In the genomic region with DNA sequence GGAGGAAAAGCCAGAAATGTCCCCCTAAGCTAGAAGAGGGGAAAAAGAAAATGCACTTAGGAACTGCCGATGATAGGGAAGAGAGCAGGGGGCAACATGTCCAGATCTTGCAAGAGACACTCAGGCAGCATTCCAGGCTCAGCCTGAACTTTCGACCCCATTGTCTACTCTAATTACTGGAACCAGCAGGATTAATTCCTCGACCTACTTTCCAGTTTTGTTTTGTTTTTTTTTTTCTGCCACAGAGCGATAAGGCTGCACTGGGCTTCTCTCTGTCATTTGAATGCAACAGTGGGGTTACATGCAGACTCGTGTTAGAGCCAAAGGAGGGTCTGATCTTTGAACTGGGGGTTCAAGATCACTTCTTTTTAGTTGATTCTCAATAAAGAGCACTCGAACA, we compare ENCODE assay signal across 21 cellular contexts.
DNase-seq lines count a peak whose midpoint lies in the region; ATAC-seq, FAIRE-seq and TF ChIP-seq lines count a peak whose summit lies in the region.
"Had no signal": no experiment of that assay in that cellular context is flagged by ENCODE, and none has a peak within 500 bp of the region (broad histone marks: within the 10 kb centered on the region; RNA-seq: fewer than 3 reads in every experiment).

No MANE protein-coding gene starts in this region.

- no peaks in the 10 kb centered on the region for H3K9me2 ChIP-seq in HCT116 (ENCODE audit: insufficient read depth)

- no peak for TF ChIP-seq CTCF in HCT116 (IDR thresholded peaks at IDR 0.05 in 2 of 3, conservative IDR thresholded peaks at IDR 0.05 in 1 of 3; ENCODE audit: borderline replicate concordance in 1 of 3, insufficient read depth in 1 of 3, low read depth in 2 of 3, low read length in 2 of 3)
- TF ChIP-seq CTCF in WTC11 (IDR thresholded peaks at IDR 0.05), result no peak
- no peak for TF ChIP-seq CTCF in fibroblast of the aortic adventitia (IDR thresholded peaks at IDR 0.05; ENCODE audit: insufficient read depth, low read length)
- TF ChIP-seq CTCF in osteoblast (IDR thresholded peaks at IDR 0.05; ENCODE audit: extremely low read depth, low read depth, low read length), result no peak
- no peak for TF ChIP-seq CTCF in prostate gland (IDR thresholded peaks at IDR 0.05)

- peak overlapping the region; percentile 46 for H3K4me2 ChIP-seq in HCT116 (ENCODE audit: low read length)
- H3K4me2 ChIP-seq in osteoblast (ENCODE audit: insufficient read depth, low read length), result peak overlapping the region; percentile 16

- RAD21 ChIA-PET in HCT116 (lab: Charles Lee; ENCODE audit: low non-redundant PET in 1 of 2, low total read pairs in 2 of 2, uncharacterized antibody in 2 of 2, unreplicated experiment in 2 of 2), result interaction anchor here in 1 of 2 experiments (0.6 kb wide), 1 partner anchor 173 kb away, joined by 4 read pairs; no protein-coding TSS in a partner anchor

- TF ChIP-seq POLR2A in HCT116 (IDR thresholded peaks at IDR 0.05; ENCODE audit: borderline replicate concordance, extremely low read depth, insufficient read depth, insufficient read length), result no peak
- TF ChIP-seq POLR2A in GM12892 (IDR thresholded peaks at IDR 0.05; ENCODE audit: low read depth, low read length), result no peak
- no peak for TF ChIP-seq POLR2A in prostate gland (IDR thresholded peaks at IDR 0.05)

- CTCF ChIA-PET in HCT116 (lab: Charles Lee), result no interaction called here
- CTCF ChIA-PET in WTC11 (lab: Charles Lee), result no interaction called here

- H4K20me1 ChIP-seq in HCT116 (ENCODE audit: insufficient read depth), result no peaks in the 10 kb centered on the region
- H4K20me1 ChIP-seq in osteoblast (ENCODE audit: insufficient read depth, low read length), result no peaks in the 10 kb centered on the region

- H3K27ac Mint-ChIP-seq in WTC11, result no peak overlapping the region
- H3K27ac Mint-ChIP-seq: activated CD8-positive, alpha-beta T cell treated with anti-CD3 and anti-CD28 coated beads, Interleukin-2, amount 10 ng/mL, durations not matched to agents 7 days and 5 days; B cell; memory B cell had no signal

- H3K36me3 ChIP-seq in HCT116 (ENCODE audit: control insufficient read depth in 1 of 2, insufficient read depth in 2 of 2, low read length in 2 of 2) (no peaks in the 10 kb centered on the region), osteoblast (ENCODE audit: insufficient read depth, low read length) (no peaks in the 10 kb centered on the region), prostate gland (no peaks in the 10 kb centered on the region)
- H3K36me3 ChIP-seq: HAP-1, tibial nerve had no signal

- H3K9me3 ChIP-seq in HCT116 (ENCODE audit: control insufficient read depth in 1 of 2, insufficient read depth in 1 of 2, low read depth in 1 of 2, low read length in 2 of 2) (peaks cover 0 to 8% of the 10 kb centered on the region in 2 experiments; a peak in 1 of 4 replicates), osteoblast (ENCODE audit: low read depth, low read length) (no peaks in the 10 kb centered on the region), prostate gland (no peaks in the 10 kb centered on the region)
- H3K9me3 ChIP-seq: HAP-1, tibial nerve had no signal

- POLR2A ChIA-PET in HCT116 (lab: Charles Lee), result no interaction called here
- POLR2A ChIA-PET in WTC11 (lab: Charles Lee), result interaction anchor here (0.7 kb wide), 1 partner anchor 43 kb away, joined by 3 read pairs; no protein-coding TSS in a partner anchor

- no TSS peak for BruUV-seq in HCT116 (replicated peaks; lab: Mats Ljungman, UMichigan)

- no peaks in the 10 kb centered on the region for H3K79me2 ChIP-seq in HCT116 (ENCODE audit: insufficient read depth, low read length)
- no peaks in the 10 kb centered on the region for H3K79me2 ChIP-seq in osteoblast (ENCODE audit: insufficient read depth, low read length)

- H3K4me1 Mint-ChIP-seq in WTC11, result peaks cover 24% of the 10 kb centered on the region

- ATAC-seq in HCT116, result peak; percentile 16; the same call in 1 of the 2 replicates
- peak; percentile 32; the same call in 1 of the 2 replicates for ATAC-seq in WTC11
- ATAC-seq: activated CD8-positive, alpha-beta T cell treated with anti-CD3 and anti-CD28 coated beads, Interleukin-2, amount 10 ng/mL, durations not matched to agents 7 days and 5 days had no signal

- no peak for TF ChIP-seq RAD21 in HCT116 (IDR thresholded peaks at IDR 0.05; ENCODE audit: low read depth)

- peaks cover 25% of the 10 kb centered on the region for H3K9me3 Mint-ChIP-seq in WTC11

- H3K9ac ChIP-seq in HCT116 (ENCODE audit: low read length), result no peak overlapping the region

- WGBS in prostate gland, result 20% methylated on average over 6 of the region's 6 CpGs

- no peak for FAIRE-seq in GM12892 (lab: Jason Lieb, UNC)
- FAIRE-seq: TTC549 had no signal

- H3K4me1 ChIP-seq in HCT116 (ENCODE audit: control insufficient read depth in 1 of 2, insufficient read depth in 2 of 2, low read length in 2 of 2) (peaks cover 22 to 25% of the 10 kb centered on the region in 2 experiments; a peak in 3 of 4 replicates), osteoblast (ENCODE audit: insufficient read depth, low read length) (peaks cover 14% of the 10 kb centered on the region), prostate gland (replicated peaks) (no peaks in the 10 kb centered on the region)

- H3K27me3 Mint-ChIP-seq in WTC11 (ENCODE audit: low read depth), result no peaks in the 10 kb centered on the region
- H3K27me3 Mint-ChIP-seq: B cell, memory B cell had no signal

- peak overlapping the region; percentile 79 for H2AFZ ChIP-seq in HCT116 (ENCODE audit: low read depth, low read length, poor library complexity, severe bottlenecking)
- H2AFZ ChIP-seq in osteoblast (ENCODE audit: low read length), result no peak overlapping the region

- peaks cover 18% of the 10 kb centered on the region for H3K36me3 Mint-ChIP-seq in WTC11

- H3K4me3 ChIP-seq in HCT116 (replicated peaks in 1 of 2; ENCODE audit: low read depth in 1 of 2, low read length in 2 of 2) (no peak overlapping the region), fibroblast of the aortic adventitia (ENCODE audit: low read depth, low read length) (no peak overlapping the region), osteoblast (ENCODE audit: insufficient read depth, low read length) (no peak overlapping the region), prostate gland (no peak overlapping the region)
- H3K4me3 ChIP-seq: HAP-1, tibial nerve had no signal

- intact Hi-C loops in HCT116 (cut with micrococcal nuclease), result no loop called here
- intact Hi-C loops in prostate gland (cut with DNase I), result no loop called here

- H3K4me3 Mint-ChIP-seq in WTC11, result no peak overlapping the region
- H3K4me3 Mint-ChIP-seq: activated CD8-positive, alpha-beta T cell treated with anti-CD3 and anti-CD28 coated beads, Interleukin-2, amount 10 ng/mL, durations not matched to agents 7 days and 5 days; B cell; memory B cell had no signal

- H3K27me3 ChIP-seq in HCT116 (ENCODE audit: insufficient read depth, low read length) (no peaks in the 10 kb centered on the region), osteoblast (ENCODE audit: insufficient read depth, low read length) (no peaks in the 10 kb centered on the region), prostate gland (replicated peaks; ENCODE audit: insufficient read depth) (no peaks in the 10 kb centered on the region)
- H3K27me3 ChIP-seq: tibial nerve had no signal

- DNase-seq in HCT116 (ENCODE audit: low read depth, low spot score), result no peak
- DNase-seq in WTC11 (ENCODE audit: low spot score), result no peak
- DNase-seq in fibroblast of the aortic adventitia (ENCODE audit: low read depth), result peak; percentile 51
- DNase-seq in osteoblast (ENCODE audit: insufficient read length, low spot score, missing footprints), result no peak
- DNase-seq in GM12892 (ENCODE audit: insufficient read length), result no peak
- DNase-seq in prostate gland (ENCODE audit: low spot score), result no peak
- no peak for DNase-seq in DMS53 treated with DMSO at 0.1 percent for 48 hours (lab: John Stamatoyannopoulos, UW; ENCODE audit: unreplicated experiment)
- no peak for DNase-seq in kidney glomerular epithelial cell (lab: John Stamatoyannopoulos, UW)
- DNase-seq: activated CD8-positive, alpha-beta T cell treated with anti-CD3 and anti-CD28 coated beads, Interleukin-2, amount 10 ng/mL, durations not matched to agents 7 days and 5 days; activated gamma-delta T cell; central memory CD4-positive, alpha-beta T cell; DMS 273 treated with DMSO at 0.1 percent for 48 hours; erythroblast; NCI-H187 treated with DMSO at 0.1 percent for 48 hours; posterior cingulate gyrus; SIG-M5 had no signal

- H3K27ac ChIP-seq in HCT116 (ENCODE audit: low read depth, low read length) (no peak overlapping the region), osteoblast (ENCODE audit: low read depth, low read length) (no peak overlapping the region), prostate gland (no peak overlapping the region)
- H3K27ac ChIP-seq: tibial nerve had no signal

TF ChIP-seq in HCT116, 20 proteins besides CTCF, POLR2A, EP300 and RAD21 (continues in another document):
- TF ChIP-seq, protein P1, sequence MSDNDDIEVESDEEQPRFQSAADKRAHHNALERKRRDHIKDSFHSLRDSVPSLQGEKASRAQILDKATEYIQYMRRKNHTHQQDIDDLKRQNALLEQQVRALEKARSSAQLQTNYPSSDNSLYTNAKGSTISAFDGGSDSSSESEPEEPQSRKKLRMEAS (IDR thresholded peaks at IDR 0.05), result no peak
- TF ChIP-seq TCF7L2 (IDR thresholded peaks at IDR 0.05; ENCODE audit: borderline replicate concordance, extremely low read depth, insufficient read depth, insufficient read length), result no peak

TF ChIP-seq in WTC11, 78 proteins besides CTCF, POLR2A, EP300 and RAD21 (continues in another document):
- TF ChIP-seq, protein P2, sequence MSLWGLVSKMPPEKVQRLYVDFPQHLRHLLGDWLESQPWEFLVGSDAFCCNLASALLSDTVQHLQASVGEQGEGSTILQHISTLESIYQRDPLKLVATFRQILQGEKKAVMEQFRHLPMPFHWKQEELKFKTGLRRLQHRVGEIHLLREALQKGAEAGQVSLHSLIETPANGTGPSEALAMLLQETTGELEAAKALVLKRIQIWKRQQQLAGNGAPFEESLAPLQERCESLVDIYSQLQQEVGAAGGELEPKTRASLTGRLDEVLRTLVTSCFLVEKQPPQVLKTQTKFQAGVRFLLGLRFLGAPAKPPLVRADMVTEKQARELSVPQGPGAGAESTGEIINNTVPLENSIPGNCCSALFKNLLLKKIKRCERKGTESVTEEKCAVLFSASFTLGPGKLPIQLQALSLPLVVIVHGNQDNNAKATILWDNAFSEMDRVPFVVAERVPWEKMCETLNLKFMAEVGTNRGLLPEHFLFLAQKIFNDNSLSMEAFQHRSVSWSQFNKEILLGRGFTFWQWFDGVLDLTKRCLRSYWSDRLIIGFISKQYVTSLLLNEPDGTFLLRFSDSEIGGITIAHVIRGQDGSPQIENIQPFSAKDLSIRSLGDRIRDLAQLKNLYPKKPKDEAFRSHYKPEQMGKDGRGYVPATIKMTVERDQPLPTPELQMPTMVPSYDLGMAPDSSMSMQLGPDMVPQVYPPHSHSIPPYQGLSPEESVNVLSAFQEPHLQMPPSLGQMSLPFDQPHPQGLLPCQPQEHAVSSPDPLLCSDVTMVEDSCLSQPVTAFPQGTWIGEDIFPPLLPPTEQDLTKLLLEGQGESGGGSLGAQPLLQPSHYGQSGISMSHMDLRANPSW (CRISPR knock-in tag; conservative IDR thresholded peaks at IDR 0.05; ENCODE audit: low read depth), result no peak
- TF ChIP-seq NFYB (CRISPR knock-in tag; conservative IDR thresholded peaks at IDR 0.05; ENCODE audit: low read depth) (no peak), ZNF232 (CRISPR knock-in tag; IDR thresholded peaks at IDR 0.05) (no peak), ELF4 (CRISPR knock-in tag; IDR thresholded peaks at IDR 0.05; ENCODE audit: low read depth) (no peak)
